Comparison of ENCODE assay signal across 19 cellular contexts in genomic region chr17:9925457-9925856, GRCh38. TPM values are rescaled to one million over a fixed set of nuclear protein-coding genes. Genes with fewer than 3 reads are reported as not detected.
"Had no signal": no experiment of that assay in that cellular context is flagged by ENCODE, and none has a peak within 500 bp of the region (broad histone marks: within the 10 kb centered on the region; RNA-seq: fewer than 3 reads in every experiment).

No MANE protein-coding gene starts in this region.

- H3K27ac ChIP-seq: adrenal gland, epithelial cell of prostate, foreskin keratinocyte, thyroid gland, VCaP had no signal

- H3K4me3 Mint-ChIP-seq: activated naive CD4-positive, alpha-beta T cell treated with anti-CD3 and anti-CD28 coated beads, Interleukin-2, amount 50 U/mL, for 24 hours; endodermal cell; naive B cell; stimulated activated memory B cell treated with anti-CD40 and anti-IgM and Interleukin-4, amounts not matched to agents 10 μg/mL and 1 μg/mL and 100 μg/mL, for 72 hours; T-helper 1 cell treated with Interleukin-12 subunit alpha and Interleukin-12 subunit beta and Interleukin-4 antibody, amounts not matched to agents 30 μg/mL and 1 μg/mL, for 36 hours had no signal

- H3K9me3 ChIP-seq: adrenal gland, sigmoid colon, thyroid gland had no signal

- H3K4me1 ChIP-seq: adrenal gland, foreskin keratinocyte, sigmoid colon, thyroid gland had no signal

- H3K27me3 ChIP-seq: adrenal gland, foreskin keratinocyte, sigmoid colon, thyroid gland had no signal

- H3K36me3 ChIP-seq: adrenal gland, sigmoid colon, thyroid gland had no signal

- H3K4me1 Mint-ChIP-seq: endodermal cell had no signal

- H3K36me3 Mint-ChIP-seq: activated naive CD4-positive, alpha-beta T cell treated with anti-CD3 and anti-CD28 coated beads, Interleukin-2, amount 50 U/mL, for 24 hours; naive B cell; stimulated activated memory B cell treated with anti-CD40 and anti-IgM and Interleukin-4, amounts not matched to agents 10 μg/mL and 1 μg/mL and 100 μg/mL, for 72 hours had no signal

- H3K27ac Mint-ChIP-seq: activated naive CD4-positive, alpha-beta T cell treated with anti-CD3 and anti-CD28 coated beads, Interleukin-2, amount 50 U/mL, for 24 hours; stimulated activated memory B cell treated with anti-CD40 and anti-IgM and Interleukin-4, amounts not matched to agents 10 μg/mL and 1 μg/mL and 100 μg/mL, for 72 hours; T-helper 1 cell treated with Interleukin-12 subunit alpha and Interleukin-12 subunit beta and Interleukin-4 antibody, amounts not matched to agents 30 μg/mL and 1 μg/mL, for 36 hours had no signal

- H3K9me3 Mint-ChIP-seq: activated naive CD4-positive, alpha-beta T cell treated with anti-CD3 and anti-CD28 coated beads, Interleukin-2, amount 50 U/mL, for 24 hours; endodermal cell; naive B cell; stimulated activated memory B cell treated with anti-CD40 and anti-IgM and Interleukin-4, amounts not matched to agents 10 μg/mL and 1 μg/mL and 100 μg/mL, for 72 hours; T-helper 1 cell treated with Interleukin-12 subunit alpha and Interleukin-12 subunit beta and Interleukin-4 antibody, amounts not matched to agents 30 μg/mL and 1 μg/mL, for 36 hours had no signal

- DNase-seq: activated CD4-positive, alpha-beta T cell treated with anti-CD3 and anti-CD28 coated beads for 1 hour; activated CD8-positive, alpha-beta memory T cell treated with anti-CD3 and anti-CD28 coated beads, Interleukin-2, amount 50 U/mL, for 48 hours; activated effector memory CD4-positive, alpha-beta T cell treated with Interleukin-2 at 50 U/mL for 16 hours; sigmoid colon; stimulated activated CD4-positive, alpha-beta T cell treated with anti-CD3 and anti-CD28 coated beads, Interleukin-4, amount 100 ng/mL, for 24 hours; thyroid gland had no signal

- H3K4me3 ChIP-seq: adrenal gland, sigmoid colon, thyroid gland had no signal

RNA-seq across cellular contexts. Expression of gene RCVRN, which starts 20.4 kb away (rescaled TPM):
- total RNA-seq: dermis microvascular lymphatic vessel endothelial cell, endodermal cell, foreskin keratinocyte, left lobe of liver, mammary epithelial cell, thyroid gland had no signal
- polyA plus RNA-seq: foreskin keratinocyte, keratinocyte, mammary epithelial cell had no signal
